ENCODE assay signal across 33 cellular contexts in genomic region chr9:78393932-78394331, GRCh38.
"Had no signal": no experiment of that assay in that cellular context is flagged by ENCODE, and none has a peak within 500 bp of the region (broad histone marks: within the 10 kb centered on the region; RNA-seq: fewer than 3 reads in every experiment).

No MANE protein-coding gene starts in this region.

- H3K9me3 Mint-ChIP-seq: central memory CD8-positive, alpha-beta T cell had no signal

- H3K27me3 Mint-ChIP-seq: activated naive CD4-positive, alpha-beta T cell treated with anti-CD3 and anti-CD28 coated beads, Interleukin-2, amount 10 ng/mL, durations not matched to agents 7 days and 5 days; central memory CD8-positive, alpha-beta T cell had no signal

- H3K27ac ChIP-seq: cardiac muscle cell, KMS-11, Peyer's patch, SJSA1 had no signal

- H3K9me3 ChIP-seq: Peyer's patch, SK-N-SH had no signal

- H3K9me2 ChIP-seq: SK-N-SH had no signal

- H3K4me3 ChIP-seq: cardiac muscle cell, Peyer's patch, SJSA1 had no signal

- ATAC-seq: PC-3 had no signal

- DNase-seq: activated B cell treated with CpG ODN at 0.5 μM for 24 hours; activated CD4-positive, alpha-beta memory T cell treated with anti-CD3 and anti-CD28 coated beads for 36 hours; activated CD4-positive, alpha-beta T cell treated with anti-CD3 and anti-CD28 coated beads for 4 hours; activated CD4-positive, alpha-beta T cell treated with anti-CD3 and anti-CD28 coated beads, Interleukin-2, amount 50 U/mL, for 1 hour; activated CD4-positive, CD25-positive, alpha-beta regulatory T cell treated with anti-CD3 and anti-CD28 coated beads, Interleukin-2, amount 50 U/mL, for 72 hours; activated CD8-positive, alpha-beta memory T cell treated with anti-CD3 and anti-CD28 coated beads, Interleukin-2, amount 50 U/mL, for 4 hours; activated effector memory CD4-positive, alpha-beta T cell treated with Interleukin-2 at 50 U/mL for 16 hours; activated naive CD4-positive, alpha-beta T cell treated with anti-CD3 and anti-CD28 coated beads, Interleukin-2, amount 10 ng/mL, durations not matched to agents 7 days and 5 days; activated T-cell treated with anti-CD3 and anti-CD28 coated beads for 4 hours; activated T-cell treated with anti-CD3 and anti-CD28 coated beads, Interleukin-2, amount 50 U/mL, for 48 hours; amniotic stem cell; aorta; MM.1S; MV-4-11; NCI-H1092 treated with DMSO at 0.1 percent for 48 hours; NCI-H1417; NCI-H187 treated with DMSO at 0.1 percent for 48 hours; NCI-H2081 treated with DMSO at 0.1 percent for 48 hours; NCI-H226; NCI-H446 treated with DMSO at 0.1 percent for 48 hours; NCI-H524; PC-3; Peyer's patch; RPMI8226; SHP77 treated with DMSO at 0.1 percent for 48 hours; SK-N-SH had no signal

- H3K4me1 Mint-ChIP-seq: activated B cell treated with CpG ODN at 0.5 μM for 24 hours; activated naive CD4-positive, alpha-beta T cell treated with anti-CD3 and anti-CD28 coated beads, Interleukin-2, amount 10 ng/mL, durations not matched to agents 7 days and 5 days; central memory CD8-positive, alpha-beta T cell had no signal

- H3K4me3 Mint-ChIP-seq: activated B cell treated with CpG ODN at 0.5 μM for 24 hours; activated CD4-positive, alpha-beta memory T cell treated with anti-CD3 and anti-CD28 coated beads for 36 hours; activated naive CD4-positive, alpha-beta T cell treated with anti-CD3 and anti-CD28 coated beads, Interleukin-2, amount 10 ng/mL, durations not matched to agents 7 days and 5 days; activated naive CD8-positive, alpha-beta T cell; central memory CD8-positive, alpha-beta T cell; T-helper 1 cell treated with Interleukin-12 subunit alpha and Interleukin-12 subunit beta and Interleukin-4 antibody, amounts not matched to agents 30 μg/mL and 1 μg/mL, for 36 hours; T-helper 2 cell treated with Interferon-gamma antibody and Interleukin-4, amounts not matched to agents 5 μg/mL and 100 μg/mL, for 36 hours had no signal

- H3K4me2 ChIP-seq: KMS-11, SK-N-SH had no signal

- H3K27me3 ChIP-seq: cardiac muscle cell, Peyer's patch, SJSA1 had no signal

- H3K27ac Mint-ChIP-seq: activated B cell treated with CpG ODN at 0.5 μM for 24 hours; activated CD4-positive, alpha-beta memory T cell treated with anti-CD3 and anti-CD28 coated beads for 36 hours; activated naive CD4-positive, alpha-beta T cell treated with anti-CD3 and anti-CD28 coated beads, Interleukin-2, amount 10 ng/mL, durations not matched to agents 7 days and 5 days; activated naive CD8-positive, alpha-beta T cell; T-helper 1 cell treated with Interleukin-12 subunit alpha and Interleukin-12 subunit beta and Interleukin-4 antibody, amounts not matched to agents 30 μg/mL and 1 μg/mL, for 36 hours; T-helper 2 cell treated with Interferon-gamma antibody and Interleukin-4, amounts not matched to agents 5 μg/mL and 100 μg/mL, for 36 hours had no signal

- H3K36me3 ChIP-seq: cardiac muscle cell, Peyer's patch, SJSA1 had no signal

- H3K4me1 ChIP-seq: Peyer's patch had no signal

- H3K36me3 Mint-ChIP-seq: activated naive CD4-positive, alpha-beta T cell treated with anti-CD3 and anti-CD28 coated beads, Interleukin-2, amount 10 ng/mL, durations not matched to agents 7 days and 5 days had no signal

- H3K9ac ChIP-seq: KMS-11, SK-N-SH had no signal
